2 cellular contexts compared by ENCODE assay signal in genomic region chr7:112449902-112450806, GRCh38.
TF ChIP-seq lines count a peak whose summit lies in the region.

IFRD1 (plus strand) TSS chr7:112450460; CDS start chr7:112450689, 229 bp downstream.

TF ChIP-seq in IMR-90, 13 proteins besides CTCF, POLR2A, EP300 and RAD21 (continued from another document):
- TF ChIP-seq RCOR1 (IDR thresholded peaks at IDR 0.05; ENCODE audit: insufficient replicate concordance, low read length), result no peak
- no peak for TF ChIP-seq RFX5 (IDR thresholded peaks at IDR 0.05; ENCODE audit: low read depth, low read length)
- no peak for TF ChIP-seq CEBPB (IDR thresholded peaks at IDR 0.05; ENCODE audit: low read depth, low read length)
- TF ChIP-seq BHLHE40 (IDR thresholded peaks at IDR 0.05; ENCODE audit: low read depth, low read length), result 0 out of 2 replicates have a peak, but pooled peaks have one; percentile 1
- no peak; the same call in 1 of the 2 replicates for TF ChIP-seq CHD1 (IDR thresholded peaks at IDR 0.05; ENCODE audit: low read depth, low read length)
- no peak; the same call in 1 of the 2 replicates for TF ChIP-seq USF2 (IDR thresholded peaks at IDR 0.05; ENCODE audit: low read depth, low read length)

TF ChIP-seq in endothelial cell of umbilical vein, 7 proteins besides CTCF, POLR2A, EP300 and RAD21 (continued from another document):
- TF ChIP-seq FOS (IDR thresholded peaks at IDR 0.05; ENCODE audit: borderline replicate concordance, insufficient read depth, low read length), result no peak
- no peak for TF ChIP-seq JUN (IDR thresholded peaks at IDR 0.05; ENCODE audit: borderline replicate concordance, insufficient read depth, insufficient read length, low read depth)
- peak; percentile 99 for TF ChIP-seq POLR2AphosphoS5 (IDR thresholded peaks at IDR 0.05; ENCODE audit: insufficient read depth, low read depth, low read length)
- TF ChIP-seq GATA2 (IDR thresholded peaks at IDR 0.05; ENCODE audit: insufficient read depth, insufficient read length, low read depth, low read length), result no peak
- no peak for TF ChIP-seq MYC (IDR thresholded peaks at IDR 0.05; ENCODE audit: low read depth, low read length)
TF ChIP-seq in endothelial cell of umbilical vein: peak in this region for 1.
